In the genomic region with DNA sequence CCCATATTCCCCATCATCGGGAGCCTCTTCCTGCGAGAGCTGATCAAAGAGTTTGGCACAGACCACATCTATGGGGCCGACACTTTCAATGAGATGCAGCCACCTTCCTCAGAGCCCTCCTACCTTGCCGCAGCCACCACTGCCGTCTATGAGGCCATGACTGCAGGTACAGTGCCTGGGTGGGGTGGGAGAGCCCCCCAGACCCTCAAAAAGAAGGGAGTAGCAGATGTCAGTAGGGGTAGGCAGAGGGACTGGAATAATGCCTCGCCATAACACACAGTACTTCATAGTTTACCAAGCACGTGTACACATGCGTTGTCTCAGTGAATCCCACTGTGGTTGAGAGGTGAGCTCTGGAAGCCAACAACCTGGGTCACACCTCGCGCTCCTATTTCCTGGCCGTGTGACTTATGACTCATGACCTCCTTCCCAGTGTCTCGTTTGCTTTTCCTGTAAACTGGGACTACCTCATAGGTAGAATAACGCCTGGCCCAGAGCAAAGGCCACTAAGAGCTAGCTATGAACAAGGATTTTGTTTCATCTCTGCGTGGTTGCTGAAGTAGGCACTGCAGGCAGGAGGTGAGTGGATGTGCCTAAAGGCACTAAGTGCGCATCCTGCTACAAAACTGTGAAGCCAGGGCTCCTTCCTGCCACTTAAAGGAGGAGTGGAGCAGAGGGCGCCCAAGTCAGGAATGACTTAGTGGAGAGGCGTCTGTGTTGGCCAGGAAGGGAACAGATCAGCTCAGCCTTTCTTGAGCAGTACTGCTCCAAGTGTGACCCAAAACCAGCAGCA, we compare ENCODE assay signal across 1 cellular context.
TF ChIP-seq lines count a peak whose summit lies in the region.

No MANE protein-coding gene starts in this region.

TF ChIP-seq in HepG2, 621 proteins besides CTCF, POLR2A, EP300 and RAD21 (continued from another document and continues in another):
- TF ChIP-seq, protein P1, sequence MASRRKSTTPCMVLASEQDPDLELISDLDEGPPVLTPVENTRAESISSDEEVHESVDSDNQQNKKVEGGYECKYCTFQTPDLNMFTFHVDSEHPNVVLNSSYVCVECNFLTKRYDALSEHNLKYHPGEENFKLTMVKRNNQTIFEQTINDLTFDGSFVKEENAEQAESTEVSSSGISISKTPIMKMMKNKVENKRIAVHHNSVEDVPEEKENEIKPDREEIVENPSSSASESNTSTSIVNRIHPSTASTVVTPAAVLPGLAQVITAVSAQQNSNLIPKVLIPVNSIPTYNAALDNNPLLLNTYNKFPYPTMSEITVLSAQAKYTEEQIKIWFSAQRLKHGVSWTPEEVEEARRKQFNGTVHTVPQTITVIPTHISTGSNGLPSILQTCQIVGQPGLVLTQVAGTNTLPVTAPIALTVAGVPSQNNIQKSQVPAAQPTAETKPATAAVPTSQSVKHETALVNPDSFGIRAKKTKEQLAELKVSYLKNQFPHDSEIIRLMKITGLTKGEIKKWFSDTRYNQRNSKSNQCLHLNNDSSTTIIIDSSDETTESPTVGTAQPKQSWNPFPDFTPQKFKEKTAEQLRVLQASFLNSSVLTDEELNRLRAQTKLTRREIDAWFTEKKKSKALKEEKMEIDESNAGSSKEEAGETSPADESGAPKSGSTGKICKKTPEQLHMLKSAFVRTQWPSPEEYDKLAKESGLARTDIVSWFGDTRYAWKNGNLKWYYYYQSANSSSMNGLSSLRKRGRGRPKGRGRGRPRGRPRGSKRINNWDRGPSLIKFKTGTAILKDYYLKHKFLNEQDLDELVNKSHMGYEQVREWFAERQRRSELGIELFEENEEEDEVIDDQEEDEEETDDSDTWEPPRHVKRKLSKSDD (CRISPR knock-in tag; IDR thresholded peaks at IDR 0.05; ENCODE audit: low read depth), result peak; percentile 86
- TF ChIP-seq, protein P2, sequence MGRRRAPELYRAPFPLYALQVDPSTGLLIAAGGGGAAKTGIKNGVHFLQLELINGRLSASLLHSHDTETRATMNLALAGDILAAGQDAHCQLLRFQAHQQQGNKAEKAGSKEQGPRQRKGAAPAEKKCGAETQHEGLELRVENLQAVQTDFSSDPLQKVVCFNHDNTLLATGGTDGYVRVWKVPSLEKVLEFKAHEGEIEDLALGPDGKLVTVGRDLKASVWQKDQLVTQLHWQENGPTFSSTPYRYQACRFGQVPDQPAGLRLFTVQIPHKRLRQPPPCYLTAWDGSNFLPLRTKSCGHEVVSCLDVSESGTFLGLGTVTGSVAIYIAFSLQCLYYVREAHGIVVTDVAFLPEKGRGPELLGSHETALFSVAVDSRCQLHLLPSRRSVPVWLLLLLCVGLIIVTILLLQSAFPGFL (CRISPR knock-in tag; IDR thresholded peaks at IDR 0.05), result no peak
- TF ChIP-seq SAFB2 (CRISPR knock-in tag; IDR thresholded peaks at IDR 0.05; ENCODE audit: borderline replicate concordance, low read depth), result no peak; the same call in 1 of the 2 replicates
- TF ChIP-seq, protein P3, sequence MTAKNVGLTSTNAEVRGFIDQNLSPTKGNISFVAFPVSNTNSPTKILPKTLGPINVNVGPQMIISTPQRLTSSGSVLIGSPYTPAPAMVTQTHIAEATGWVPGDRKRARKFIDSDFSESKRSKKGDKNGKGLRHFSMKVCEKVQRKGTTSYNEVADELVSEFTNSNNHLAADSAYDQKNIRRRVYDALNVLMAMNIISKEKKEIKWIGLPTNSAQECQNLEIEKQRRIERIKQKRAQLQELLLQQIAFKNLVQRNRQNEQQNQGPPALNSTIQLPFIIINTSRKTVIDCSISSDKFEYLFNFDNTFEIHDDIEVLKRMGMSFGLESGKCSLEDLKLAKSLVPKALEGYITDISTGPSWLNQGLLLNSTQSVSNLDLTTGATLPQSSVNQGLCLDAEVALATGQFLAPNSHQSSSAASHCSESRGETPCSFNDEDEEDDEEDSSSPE (CRISPR knock-in tag; IDR thresholded peaks at IDR 0.05), result peak; percentile 72
- peak; percentile 82 for TF ChIP-seq MEF2D (CRISPR knock-in tag; IDR thresholded peaks at IDR 0.05)
- TF ChIP-seq HOXA9 (CRISPR knock-in tag; IDR thresholded peaks at IDR 0.05; ENCODE audit: borderline replicate concordance), result 0 out of 2 replicates have a peak, but pooled peaks have one; percentile 22
- TF ChIP-seq ZMYM4 (CRISPR knock-in tag; IDR thresholded peaks at IDR 0.05), result peak; percentile 42
- peak; percentile 95; the same call in 1 of the 2 replicates for TF ChIP-seq ZSCAN9 (CRISPR knock-in tag; IDR thresholded peaks at IDR 0.05; ENCODE audit: borderline replicate concordance)
- TF ChIP-seq ZNF607 (CRISPR knock-in tag; IDR thresholded peaks at IDR 0.05; ENCODE audit: borderline replicate concordance), result peak; percentile 90; the same call in 1 of the 2 replicates
- TF ChIP-seq HNRNPUL1 (IDR thresholded peaks at IDR 0.05; ENCODE audit: low read depth, low read length), result no peak
- TF ChIP-seq ZNF841 (CRISPR knock-in tag; IDR thresholded peaks at IDR 0.05; ENCODE audit: borderline replicate concordance), result no peak
- no peak for TF ChIP-seq AGO2 (optimal IDR thresholded peaks at IDR 0.05; ENCODE audit: low read depth, low read length)
- TF ChIP-seq, protein P4, sequence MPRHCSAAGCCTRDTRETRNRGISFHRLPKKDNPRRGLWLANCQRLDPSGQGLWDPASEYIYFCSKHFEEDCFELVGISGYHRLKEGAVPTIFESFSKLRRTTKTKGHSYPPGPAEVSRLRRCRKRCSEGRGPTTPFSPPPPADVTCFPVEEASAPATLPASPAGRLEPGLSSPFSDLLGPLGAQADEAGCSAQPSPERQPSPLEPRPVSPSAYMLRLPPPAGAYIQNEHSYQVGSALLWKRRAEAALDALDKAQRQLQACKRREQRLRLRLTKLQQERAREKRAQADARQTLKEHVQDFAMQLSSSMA (CRISPR knock-in tag; IDR thresholded peaks at IDR 0.05), result peak; percentile 95
- TF ChIP-seq RXRA (CRISPR knock-in tag; IDR thresholded peaks at IDR 0.05), result peak; percentile 90
- TF ChIP-seq, protein P5, sequence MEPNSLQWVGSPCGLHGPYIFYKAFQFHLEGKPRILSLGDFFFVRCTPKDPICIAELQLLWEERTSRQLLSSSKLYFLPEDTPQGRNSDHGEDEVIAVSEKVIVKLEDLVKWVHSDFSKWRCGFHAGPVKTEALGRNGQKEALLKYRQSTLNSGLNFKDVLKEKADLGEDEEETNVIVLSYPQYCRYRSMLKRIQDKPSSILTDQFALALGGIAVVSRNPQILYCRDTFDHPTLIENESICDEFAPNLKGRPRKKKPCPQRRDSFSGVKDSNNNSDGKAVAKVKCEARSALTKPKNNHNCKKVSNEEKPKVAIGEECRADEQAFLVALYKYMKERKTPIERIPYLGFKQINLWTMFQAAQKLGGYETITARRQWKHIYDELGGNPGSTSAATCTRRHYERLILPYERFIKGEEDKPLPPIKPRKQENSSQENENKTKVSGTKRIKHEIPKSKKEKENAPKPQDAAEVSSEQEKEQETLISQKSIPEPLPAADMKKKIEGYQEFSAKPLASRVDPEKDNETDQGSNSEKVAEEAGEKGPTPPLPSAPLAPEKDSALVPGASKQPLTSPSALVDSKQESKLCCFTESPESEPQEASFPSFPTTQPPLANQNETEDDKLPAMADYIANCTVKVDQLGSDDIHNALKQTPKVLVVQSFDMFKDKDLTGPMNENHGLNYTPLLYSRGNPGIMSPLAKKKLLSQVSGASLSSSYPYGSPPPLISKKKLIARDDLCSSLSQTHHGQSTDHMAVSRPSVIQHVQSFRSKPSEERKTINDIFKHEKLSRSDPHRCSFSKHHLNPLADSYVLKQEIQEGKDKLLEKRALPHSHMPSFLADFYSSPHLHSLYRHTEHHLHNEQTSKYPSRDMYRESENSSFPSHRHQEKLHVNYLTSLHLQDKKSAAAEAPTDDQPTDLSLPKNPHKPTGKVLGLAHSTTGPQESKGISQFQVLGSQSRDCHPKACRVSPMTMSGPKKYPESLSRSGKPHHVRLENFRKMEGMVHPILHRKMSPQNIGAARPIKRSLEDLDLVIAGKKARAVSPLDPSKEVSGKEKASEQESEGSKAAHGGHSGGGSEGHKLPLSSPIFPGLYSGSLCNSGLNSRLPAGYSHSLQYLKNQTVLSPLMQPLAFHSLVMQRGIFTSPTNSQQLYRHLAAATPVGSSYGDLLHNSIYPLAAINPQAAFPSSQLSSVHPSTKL (CRISPR knock-in tag; IDR thresholded peaks at IDR 0.05), result peak; percentile 92
- TF ChIP-seq ZNF547 (CRISPR knock-in tag; IDR thresholded peaks at IDR 0.05), result peak; percentile 88; the same call in 1 of the 2 replicates
- TF ChIP-seq, protein P6, sequence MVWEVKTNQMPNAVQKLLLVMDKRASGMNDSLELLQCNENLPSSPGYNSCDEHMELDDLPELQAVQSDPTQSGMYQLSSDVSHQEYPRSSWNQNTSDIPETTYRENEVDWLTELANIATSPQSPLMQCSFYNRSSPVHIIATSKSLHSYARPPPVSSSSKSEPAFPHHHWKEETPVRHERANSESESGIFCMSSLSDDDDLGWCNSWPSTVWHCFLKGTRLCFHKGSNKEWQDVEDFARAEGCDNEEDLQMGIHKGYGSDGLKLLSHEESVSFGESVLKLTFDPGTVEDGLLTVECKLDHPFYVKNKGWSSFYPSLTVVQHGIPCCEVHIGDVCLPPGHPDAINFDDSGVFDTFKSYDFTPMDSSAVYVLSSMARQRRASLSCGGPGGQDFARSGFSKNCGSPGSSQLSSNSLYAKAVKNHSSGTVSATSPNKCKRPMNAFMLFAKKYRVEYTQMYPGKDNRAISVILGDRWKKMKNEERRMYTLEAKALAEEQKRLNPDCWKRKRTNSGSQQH (CRISPR knock-in tag; IDR thresholded peaks at IDR 0.05; ENCODE audit: low read depth), result peak; percentile 53; the same call in 1 of the 2 replicates
- TF ChIP-seq, protein P7, sequence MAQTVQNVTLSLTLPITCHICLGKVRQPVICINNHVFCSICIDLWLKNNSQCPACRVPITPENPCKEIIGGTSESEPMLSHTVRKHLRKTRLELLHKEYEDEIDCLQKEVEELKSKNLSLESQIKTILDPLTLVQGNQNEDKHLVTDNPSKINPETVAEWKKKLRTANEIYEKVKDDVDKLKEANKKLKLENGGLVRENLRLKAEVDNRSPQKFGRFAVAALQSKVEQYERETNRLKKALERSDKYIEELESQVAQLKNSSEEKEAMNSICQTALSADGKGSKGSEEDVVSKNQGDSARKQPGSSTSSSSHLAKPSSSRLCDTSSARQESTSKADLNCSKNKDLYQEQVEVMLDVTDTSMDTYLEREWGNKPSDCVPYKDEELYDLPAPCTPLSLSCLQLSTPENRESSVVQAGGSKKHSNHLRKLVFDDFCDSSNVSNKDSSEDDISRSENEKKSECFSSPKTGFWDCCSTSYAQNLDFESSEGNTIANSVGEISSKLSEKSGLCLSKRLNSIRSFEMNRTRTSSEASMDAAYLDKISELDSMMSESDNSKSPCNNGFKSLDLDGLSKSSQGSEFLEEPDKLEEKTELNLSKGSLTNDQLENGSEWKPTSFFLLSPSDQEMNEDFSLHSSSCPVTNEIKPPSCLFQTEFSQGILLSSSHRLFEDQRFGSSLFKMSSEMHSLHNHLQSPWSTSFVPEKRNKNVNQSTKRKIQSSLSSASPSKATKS (CRISPR knock-in tag; IDR thresholded peaks at IDR 0.05), result no peak
- TF ChIP-seq MAF1 (CRISPR knock-in tag; IDR thresholded peaks at IDR 0.05; ENCODE audit: borderline replicate concordance), result no peak
- no peak for TF ChIP-seq ZNF674 (CRISPR knock-in tag; IDR thresholded peaks at IDR 0.05; ENCODE audit: low read depth)
- TF ChIP-seq, protein P8, sequence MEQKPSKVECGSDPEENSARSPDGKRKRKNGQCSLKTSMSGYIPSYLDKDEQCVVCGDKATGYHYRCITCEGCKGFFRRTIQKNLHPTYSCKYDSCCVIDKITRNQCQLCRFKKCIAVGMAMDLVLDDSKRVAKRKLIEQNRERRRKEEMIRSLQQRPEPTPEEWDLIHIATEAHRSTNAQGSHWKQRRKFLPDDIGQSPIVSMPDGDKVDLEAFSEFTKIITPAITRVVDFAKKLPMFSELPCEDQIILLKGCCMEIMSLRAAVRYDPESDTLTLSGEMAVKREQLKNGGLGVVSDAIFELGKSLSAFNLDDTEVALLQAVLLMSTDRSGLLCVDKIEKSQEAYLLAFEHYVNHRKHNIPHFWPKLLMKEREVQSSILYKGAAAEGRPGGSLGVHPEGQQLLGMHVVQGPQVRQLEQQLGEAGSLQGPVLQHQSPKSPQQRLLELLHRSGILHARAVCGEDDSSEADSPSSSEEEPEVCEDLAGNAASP (CRISPR knock-in tag; IDR thresholded peaks at IDR 0.05; ENCODE audit: borderline replicate concordance), result peak; percentile 57; the same call in 1 of the 2 replicates
- no peak for TF ChIP-seq SP140L (CRISPR knock-in tag; IDR thresholded peaks at IDR 0.05; ENCODE audit: borderline replicate concordance)
- TF ChIP-seq RNF2 (conservative IDR thresholded peaks at IDR 0.05; ENCODE audit: low read depth), result peak; percentile 99
- TF ChIP-seq, protein P9, sequence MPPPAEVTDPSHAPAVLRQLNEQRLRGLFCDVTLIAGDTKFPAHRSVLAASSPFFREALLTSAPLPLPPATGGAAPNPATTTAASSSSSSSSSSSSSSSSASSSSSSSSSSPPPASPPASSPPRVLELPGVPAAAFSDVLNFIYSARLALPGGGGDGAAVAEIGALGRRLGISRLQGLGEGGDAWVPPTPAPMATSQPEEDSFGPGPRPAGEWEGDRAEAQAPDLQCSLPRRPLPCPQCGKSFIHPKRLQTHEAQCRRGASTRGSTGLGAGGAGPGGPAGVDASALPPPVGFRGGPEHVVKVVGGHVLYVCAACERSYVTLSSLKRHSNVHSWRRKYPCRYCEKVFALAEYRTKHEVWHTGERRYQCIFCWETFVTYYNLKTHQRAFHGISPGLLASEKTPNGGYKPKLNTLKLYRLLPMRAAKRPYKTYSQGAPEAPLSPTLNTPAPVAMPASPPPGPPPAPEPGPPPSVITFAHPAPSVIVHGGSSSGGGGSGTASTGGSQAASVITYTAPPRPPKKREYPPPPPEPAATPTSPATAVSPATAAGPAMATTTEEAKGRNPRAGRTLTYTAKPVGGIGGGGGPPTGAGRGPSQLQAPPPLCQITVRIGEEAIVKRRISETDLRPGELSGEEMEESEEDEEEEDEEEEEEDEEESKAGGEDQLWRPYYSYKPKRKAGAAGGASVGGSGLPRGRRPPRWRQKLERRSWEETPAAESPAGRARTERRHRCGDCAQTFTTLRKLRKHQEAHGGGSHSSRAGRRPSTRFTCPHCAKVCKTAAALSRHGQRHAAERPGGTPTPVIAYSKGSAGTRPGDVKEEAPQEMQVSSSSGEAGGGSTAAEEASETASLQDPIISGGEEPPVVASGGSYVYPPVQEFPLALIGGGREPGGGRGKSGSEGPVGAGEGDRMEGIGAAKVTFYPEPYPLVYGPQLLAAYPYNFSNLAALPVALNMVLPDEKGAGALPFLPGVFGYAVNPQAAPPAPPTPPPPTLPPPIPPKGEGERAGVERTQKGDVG (CRISPR knock-in tag; IDR thresholded peaks at IDR 0.05; ENCODE audit: borderline replicate concordance), result peak; percentile 77
- TF ChIP-seq CHD4 (IDR thresholded peaks at IDR 0.05; ENCODE audit: borderline replicate concordance, low read length), result no peak
- TF ChIP-seq, protein P10, sequence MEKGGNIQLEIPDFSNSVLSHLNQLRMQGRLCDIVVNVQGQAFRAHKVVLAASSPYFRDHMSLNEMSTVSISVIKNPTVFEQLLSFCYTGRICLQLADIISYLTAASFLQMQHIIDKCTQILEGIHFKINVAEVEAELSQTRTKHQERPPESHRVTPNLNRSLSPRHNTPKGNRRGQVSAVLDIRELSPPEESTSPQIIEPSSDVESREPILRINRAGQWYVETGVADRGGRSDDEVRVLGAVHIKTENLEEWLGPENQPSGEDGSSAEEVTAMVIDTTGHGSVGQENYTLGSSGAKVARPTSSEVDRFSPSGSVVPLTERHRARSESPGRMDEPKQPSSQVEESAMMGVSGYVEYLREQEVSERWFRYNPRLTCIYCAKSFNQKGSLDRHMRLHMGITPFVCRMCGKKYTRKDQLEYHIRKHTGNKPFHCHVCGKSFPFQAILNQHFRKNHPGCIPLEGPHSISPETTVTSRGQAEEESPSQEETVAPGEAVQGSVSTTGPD (CRISPR knock-in tag; IDR thresholded peaks at IDR 0.05), result no peak
- TF ChIP-seq, protein P11, sequence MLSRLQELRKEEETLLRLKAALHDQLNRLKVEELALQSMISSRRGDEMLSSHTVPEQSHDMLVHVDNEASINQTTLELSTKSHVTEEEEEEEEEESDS (CRISPR knock-in tag; IDR thresholded peaks at IDR 0.05; ENCODE audit: borderline replicate concordance), result 0 out of 2 replicates have a peak, but pooled peaks have one; percentile 30
